In genomic region chr14:43790681-43791080, GRCh38 we compare ENCODE assay signal across 27 cellular contexts.
"Had no signal": no experiment of that assay in that cellular context is flagged by ENCODE, and none has a peak within 500 bp of the region (broad histone marks: within the 10 kb centered on the region; RNA-seq: fewer than 3 reads in every experiment).

No MANE protein-coding gene starts in this region.

- H3K9me3 Mint-ChIP-seq: nephron, neural progenitor cell had no signal

- ATAC-seq: left ventricle myocardium superior; naive thymus-derived CD4-positive, alpha-beta T cell; right lobe of liver; stimulated activated naive B cell treated with anti-CD40 and anti-IgM and Interleukin-4, amounts not matched to agents 10 μg/mL and 1 μg/mL and 100 μg/mL, for 72 hours; upper lobe of right lung had no signal

- H3K27me3 Mint-ChIP-seq: memory B cell; naive thymus-derived CD4-positive, alpha-beta T cell; progenitor cell of endocrine pancreas; stimulated activated naive B cell treated with anti-CD40 and anti-IgM and Interleukin-4, amounts not matched to agents 10 μg/mL and 1 μg/mL and 100 μg/mL, for 72 hours; stimulated activated naive CD8-positive, alpha-beta T cell treated with anti-CD3 and anti-CD28 coated beads, Interleukin-15, Interleukin-2, amounts not matched to agents 100 ng/mL and 50 ng/mL, for 24 hours had no signal

- H3K4me1 Mint-ChIP-seq: immature natural killer cell; memory B cell; naive thymus-derived CD4-positive, alpha-beta T cell; nephron; neural progenitor cell; stimulated activated naive B cell treated with anti-CD40 and anti-IgM and Interleukin-4, amounts not matched to agents 10 μg/mL and 1 μg/mL and 100 μg/mL, for 72 hours had no signal

- H3K27me3 ChIP-seq: esophagus squamous epithelium, neural progenitor cell, right lobe of liver, tibial nerve, upper lobe of right lung, uterus had no signal

- H2AFZ ChIP-seq: neural progenitor cell, parathyroid adenoma had no signal

- H3K9me3 ChIP-seq: esophagus squamous epithelium, right lobe of liver, thoracic aorta, tibial nerve, upper lobe of right lung, uterus had no signal

- H3K36me3 ChIP-seq: esophagus squamous epithelium, neural progenitor cell, right lobe of liver, thoracic aorta, tibial nerve, upper lobe of right lung, uterus had no signal

- H3K9ac ChIP-seq: neural progenitor cell, parathyroid adenoma had no signal

- H3K4me1 ChIP-seq: esophagus squamous epithelium, neural progenitor cell, parathyroid adenoma, tibial nerve, upper lobe of right lung, uterus had no signal

- H3K27ac ChIP-seq: coronary artery, esophagus squamous epithelium, neural progenitor cell, parathyroid adenoma, right lobe of liver, thoracic aorta, tibial nerve, upper lobe of right lung, uterus had no signal

- DNase-seq: dermis blood vessel endothelial cell; effector memory CD4-positive, alpha-beta T cell; erythroblast; esophagus squamous epithelium; foreskin melanocyte; hypothalamus; immature natural killer cell; left ventricle myocardium superior; midbrain; naive thymus-derived CD4-positive, alpha-beta T cell; right lobe of liver; small intestine; stimulated activated CD4-positive, alpha-beta T cell treated with anti-CD3 and anti-CD28 coated beads, Interleukin-15, amount 100 ng/mL, for 24 hours; stimulated activated CD4-positive, alpha-beta T cell treated with anti-CD3 and anti-CD28 coated beads, Interleukin-2, amount 100 ng/mL, for 48 hours; stimulated activated naive B cell treated with anti-CD40 and anti-IgM and Interleukin-4, amounts not matched to agents 10 μg/mL and 1 μg/mL and 100 μg/mL, for 72 hours; upper lobe of right lung; uterus had no signal

- H3K4me2 ChIP-seq: neural progenitor cell had no signal

- H3K36me3 Mint-ChIP-seq: immature natural killer cell; memory B cell; naive thymus-derived CD4-positive, alpha-beta T cell; neural progenitor cell; stimulated activated naive B cell treated with anti-CD40 and anti-IgM and Interleukin-4, amounts not matched to agents 10 μg/mL and 1 μg/mL and 100 μg/mL, for 72 hours had no signal

- H3K79me2 ChIP-seq: parathyroid adenoma had no signal

- H3K4me3 Mint-ChIP-seq: immature natural killer cell; memory B cell; naive thymus-derived CD4-positive, alpha-beta T cell; nephron; neural progenitor cell; stimulated activated naive B cell treated with anti-CD40 and anti-IgM and Interleukin-4, amounts not matched to agents 10 μg/mL and 1 μg/mL and 100 μg/mL, for 72 hours; stimulated activated naive CD8-positive, alpha-beta T cell treated with anti-CD3 and anti-CD28 coated beads, Interleukin-15, Interleukin-2, amounts not matched to agents 100 ng/mL and 50 ng/mL, for 24 hours had no signal

- H3K4me3 ChIP-seq: coronary artery, esophagus squamous epithelium, lung, neural progenitor cell, right lobe of liver, thoracic aorta, tibial nerve, upper lobe of right lung, uterus had no signal

- H3K27ac Mint-ChIP-seq: immature natural killer cell; memory B cell; naive thymus-derived CD4-positive, alpha-beta T cell; nephron; neural progenitor cell; progenitor cell of endocrine pancreas; stimulated activated naive B cell treated with anti-CD40 and anti-IgM and Interleukin-4, amounts not matched to agents 10 μg/mL and 1 μg/mL and 100 μg/mL, for 72 hours; stimulated activated naive CD8-positive, alpha-beta T cell treated with anti-CD3 and anti-CD28 coated beads, Interleukin-15, Interleukin-2, amounts not matched to agents 100 ng/mL and 50 ng/mL, for 24 hours had no signal
